Comparison of ENCODE assay signal across 8 cellular contexts in the genomic region with DNA sequence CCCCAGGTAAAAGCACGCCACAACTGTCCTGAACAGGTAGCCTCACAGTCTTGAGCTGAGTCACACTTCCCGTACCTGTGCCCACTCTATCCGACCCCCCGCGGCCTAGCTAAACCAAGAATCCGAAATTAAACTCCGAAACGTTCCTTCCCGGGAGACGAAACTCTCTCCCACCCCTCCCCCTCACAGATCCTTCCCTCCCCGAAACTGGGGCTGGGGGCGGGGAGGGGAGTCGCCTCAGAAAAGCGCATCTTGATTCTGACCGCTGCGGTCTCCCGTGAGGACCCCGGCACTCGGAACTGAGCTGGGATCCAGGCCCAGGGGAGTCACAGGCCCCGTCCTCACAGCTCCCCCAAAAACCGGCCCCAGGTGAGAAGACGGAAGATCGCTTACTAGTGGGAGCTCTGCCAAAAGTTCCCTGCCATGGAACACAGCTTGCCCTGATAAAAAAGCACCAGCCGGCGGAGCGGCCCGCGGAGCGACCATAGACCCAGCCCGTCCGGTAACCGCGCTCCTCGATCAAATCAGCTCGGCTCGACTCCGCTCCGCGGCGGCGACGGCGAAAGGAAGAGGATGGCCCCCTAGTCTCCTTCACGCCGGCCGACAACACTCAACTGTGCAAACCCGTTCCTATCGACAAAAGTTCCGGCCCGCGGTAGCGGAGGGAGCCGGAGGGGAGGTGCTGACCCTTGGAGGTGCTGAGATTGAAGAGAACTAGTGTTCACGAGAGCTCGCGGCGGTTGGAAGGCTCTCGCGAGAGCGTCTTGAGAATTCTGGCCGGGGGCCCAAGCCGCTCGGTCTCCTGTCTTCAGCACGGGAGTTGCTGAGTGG. TPM values are rescaled to one million over a fixed set of nuclear protein-coding genes. Genes with fewer than 3 reads are reported as not detected.
A peak's percentile ranks its signal among the peaks of the same experiment; 100 is the strongest.
DNase-seq lines count a peak whose midpoint lies in the region; ATAC-seq and TF ChIP-seq lines count a peak whose summit lies in the region.

A gene with protein sequence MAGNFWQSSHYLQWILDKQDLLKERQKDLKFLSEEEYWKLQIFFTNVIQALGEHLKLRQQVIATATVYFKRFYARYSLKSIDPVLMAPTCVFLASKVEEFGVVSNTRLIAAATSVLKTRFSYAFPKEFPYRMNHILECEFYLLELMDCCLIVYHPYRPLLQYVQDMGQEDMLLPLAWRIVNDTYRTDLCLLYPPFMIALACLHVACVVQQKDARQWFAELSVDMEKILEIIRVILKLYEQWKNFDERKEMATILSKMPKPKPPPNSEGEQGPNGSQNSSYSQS (minus strand): TSS at position 558 of the 831 bp plus-strand sequence. CDS start 133 bp downstream, at position 425.

- no peaks in the 10 kb centered on the region for H3K9me3 ChIP-seq in colonic mucosa

- H3K27me3 ChIP-seq in colonic mucosa: no peaks in the 10 kb centered on the region
- no peaks in the 10 kb centered on the region for H3K27me3 ChIP-seq in layer of hippocampus (ENCODE audit: control insufficient read depth, insufficient read depth, low read length)

- TF ChIP-seq POLR2A in GM19099 (IDR thresholded peaks at IDR 0.05; ENCODE audit: extremely low read depth, insufficient read length, low read depth): peak; percentile 94

- peak within 1 kb of the TSS; percentile 95 for H3K4me3 ChIP-seq in colonic mucosa

- peak; percentile 98 for ATAC-seq in HG03432 (IDR thresholded peaks at IDR 0.05; ENCODE audit: unreplicated experiment)

- intact Hi-C loops in colonic mucosa (cut with DNase I): no loop called here

- peak within 1 kb of the TSS; percentile 72 for H3K27ac ChIP-seq in colonic mucosa
- peak within 1 kb of the TSS; percentile 71 for H3K27ac ChIP-seq in layer of hippocampus (ENCODE audit: low read depth, low read length)

- H3K36me3 ChIP-seq in colonic mucosa: no peaks in the 10 kb centered on the region

- peak within 1 kb of the TSS; percentile 90 for H3K9ac ChIP-seq in colonic mucosa (ENCODE audit: low read depth in 2 of 2, low read length in 2 of 2)

- H3K4me1 ChIP-seq in colonic mucosa: peaks cover 7% of the 10 kb centered on the region

- no peak for TF ChIP-seq CTCF in colonic mucosa (IDR thresholded peaks at IDR 0.05)

- peak; percentile 82 for DNase-seq in AML-193 (lab: John Stamatoyannopoulos, UW)
- DNase-seq in NCI-H510A treated with DMSO at 0.1 percent for 48 hours (lab: John Stamatoyannopoulos, UW): peak; percentile 66
- peak; percentile 95 for DNase-seq in activated CD4-positive, alpha-beta T cell treated with anti-CD3 and anti-CD28 coated beads for 48 hours
- DNase-seq in colonic mucosa: peak; percentile 92
- peak; percentile 78 to 83 for DNase-seq in stimulated activated CD4-positive, alpha-beta T cell treated with anti-CD3 and anti-CD28 coated beads, Interleukin-1b, Interleukin-23, amount 100 ng/mL, for 4 hours (ENCODE audit: low read depth in 2 of 2)

RNA-seq across cellular contexts. Expression of the gene that starts here (rescaled TPM):
- total RNA-seq in colonic mucosa: 10 to 100 TPM; 41.1 to 50.7 TPM

Comparison
In these comparisons a context has a peak if more than half of its experiments do, and no peak if none do; other contexts are left out.
1. Peak in every context shown above with its lines: DNase-seq, ATAC-seq, H3K4me3 ChIP-seq and H3K27ac ChIP-seq.